In the genomic region with DNA sequence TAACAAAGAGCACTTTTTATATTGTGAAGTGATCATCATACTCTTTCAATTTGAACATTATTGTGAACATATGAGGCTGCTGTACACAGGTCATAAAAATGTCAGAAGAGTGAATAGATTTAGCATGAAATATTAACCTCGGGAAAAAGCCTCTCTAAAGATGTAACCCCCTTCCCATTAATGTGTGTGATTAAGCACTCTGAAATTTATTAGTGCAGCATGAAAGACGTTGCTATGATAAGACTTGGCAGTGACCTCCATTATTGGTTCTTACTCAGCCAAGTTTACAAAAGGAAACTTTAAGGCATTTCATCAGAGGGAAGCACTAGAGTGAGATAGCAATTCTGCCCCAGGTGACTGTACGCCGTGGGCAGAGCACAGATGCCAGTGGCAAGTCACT, we compare ENCODE assay signal across 29 cellular contexts.
DNase-seq lines count a peak whose midpoint lies in the region; ATAC-seq and TF ChIP-seq lines count a peak whose summit lies in the region.
"Had no signal": no experiment of that assay in that cellular context is flagged by ENCODE, and none has a peak within 500 bp of the region (broad histone marks: within the 10 kb centered on the region; RNA-seq: fewer than 3 reads in every experiment).

No MANE protein-coding gene starts in this region.

- peak; percentile 11 for DNase-seq in MCF 10A (ENCODE audit: unreplicated experiment)
- no peak for DNase-seq in breast epithelium (ENCODE audit: low spot score in 2 of 2)
- peak; percentile 27 for DNase-seq in foreskin melanocyte
- DNase-seq in MM.1S, result no peak
- DNase-seq in left colon, result no peak
- no peak for DNase-seq in trophoblast cell
- DNase-seq in GM19240 (ENCODE audit: insufficient read length, low spot score), result no peak
- DNase-seq: activated CD4-positive, alpha-beta T cell treated with anti-CD3 and anti-CD28 coated beads for 4 hours; activated CD8-positive, alpha-beta memory T cell treated with anti-CD3 and anti-CD28 coated beads for 24 hours; activated gamma-delta T cell treated with Interleukin-2 at 50 U/mL for 16 hours; activated naive CD8-positive, alpha-beta T cell treated with anti-CD3 and anti-CD28 coated beads, Interleukin-2, amount 50 U/mL, for 24 hours; activated T-cell treated with anti-CD3 and anti-CD28 coated beads, Interleukin-2, amount 50 U/mL, for 1 hour; cortex of kidney; DND-41; Karpas-422; mesendoderm; naive B cell; NCI-H1048; NCI-H2107; NCI-H510A; NK-92 treated with Interleukin-12 subunit alpha and Interleukin-12 subunit beta, amount 100 ng/mL, for 24 hours; nucleus accumbens; stimulated activated CD4-positive, alpha-beta T cell treated with anti-CD3 and anti-CD28 coated beads, Interleukin-1b, Interleukin-23, amount 100 ng/mL, for 48 hours; T-helper 1 cell had no signal

- no peaks in the 10 kb centered on the region for H4K20me1 ChIP-seq in MM.1S (ENCODE audit: insufficient read depth, low read length)
- H4K20me1 ChIP-seq: BLaER1 had no signal

- TF ChIP-seq POLR2A in breast epithelium (IDR thresholded peaks at IDR 0.05), result no peak

- H3K9me3 ChIP-seq in breast epithelium, result peaks cover 4 to 8% of the 10 kb centered on the region in 2 donors
- H3K9me3 ChIP-seq in MM.1S (replicated peaks; ENCODE audit: insufficient read depth, low read length), result no peaks in the 10 kb centered on the region
- H3K9me3 ChIP-seq in trophoblast cell (ENCODE audit: insufficient read depth, low read depth, low read length), result peaks cover 2% of the 10 kb centered on the region

- no peak overlapping the region for H3K27ac Mint-ChIP-seq in MCF 10A (ENCODE audit: low read depth, unreplicated experiment)
- H3K27ac Mint-ChIP-seq: activated naive CD8-positive, alpha-beta T cell treated with anti-CD3 and anti-CD28 coated beads, Interleukin-2, amount 50 U/mL, for 24 hours; naive B cell had no signal

- H2AK5ac ChIP-seq in trophoblast cell (ENCODE audit: low read length), result no peak overlapping the region

- no CpG with 5 or more reads among the region's 4 CpGs for WGBS in trophoblast cell (ENCODE audit: extremely low coverage, insufficient coverage, insufficient read length)

- no peak overlapping the region for H3K4me3 Mint-ChIP-seq in MCF 10A (ENCODE audit: unreplicated experiment)
- H3K4me3 Mint-ChIP-seq: activated naive CD8-positive, alpha-beta T cell treated with anti-CD3 and anti-CD28 coated beads, Interleukin-2, amount 50 U/mL, for 24 hours; naive B cell had no signal

- no peak overlapping the region for H3K14ac ChIP-seq in trophoblast cell (ENCODE audit: low read length)

- no TSS peak for BruUV-seq in MCF 10A (replicated peaks; lab: Mats Ljungman, UMichigan)

- H3K36me3 ChIP-seq in breast epithelium (no peaks in the 10 kb centered on the region), MM.1S (replicated peaks; ENCODE audit: insufficient read depth, low read length) (no peaks in the 10 kb centered on the region), trophoblast cell (ENCODE audit: control insufficient read depth in 1 of 2, insufficient read depth in 2 of 2, low read length in 2 of 2) (no peaks in the 10 kb centered on the region)
- H3K36me3 ChIP-seq: BLaER1 had no signal

- no peak overlapping the region for H4K8ac ChIP-seq in trophoblast cell (ENCODE audit: low read depth, low read length)

- no peaks in the 10 kb centered on the region for H3F3A ChIP-seq in MM.1S (ENCODE audit: insufficient read depth, low read length)

- H3K9ac ChIP-seq in MM.1S (ENCODE audit: low read length) (no peak overlapping the region), trophoblast cell (ENCODE audit: low read length) (no peak overlapping the region)
- H3K9ac ChIP-seq: BLaER1 had no signal

- H3K27me3 Mint-ChIP-seq in MCF 10A (ENCODE audit: insufficient read depth, unreplicated experiment), result no peaks in the 10 kb centered on the region

- POLR2A ChIA-PET in MCF 10A (lab: Yijun Ruan, JAX), result interaction anchor here (1.0 kb wide), 1 partner anchor 47 kb away, joined by 3 read pairs; no protein-coding TSS in a partner anchor

- CTCF ChIA-PET in MCF 10A (lab: Yijun Ruan, JAX), result interaction anchor here (1.3 kb wide), 1 partner anchor 10 kb away, joined by 7 read pairs; no protein-coding TSS in a partner anchor

- H3K4me1 ChIP-seq in breast epithelium, result peaks cover 0 to 3% of the 10 kb centered on the region in 2 donors
- H3K4me1 ChIP-seq in MM.1S (ENCODE audit: low read length), result no peaks in the 10 kb centered on the region
- no peaks in the 10 kb centered on the region for H3K4me1 ChIP-seq in trophoblast cell (ENCODE audit: control insufficient read depth in 1 of 2, insufficient read depth in 2 of 2, low read length in 2 of 2)
- H3K4me1 ChIP-seq: BLaER1 had no signal

- H3K9me3 Mint-ChIP-seq in MCF 10A (ENCODE audit: unreplicated experiment), result no peaks in the 10 kb centered on the region

- H3K27ac ChIP-seq in breast epithelium (no peak overlapping the region), VCaP (peak overlapping the region; percentile 49), MM.1S (ENCODE audit: low read length) (no peak overlapping the region), trophoblast cell (ENCODE audit: low read depth, low read length) (no peak overlapping the region)
- H3K27ac ChIP-seq: BLaER1, skin epidermis had no signal

- H3K9me2 ChIP-seq in MM.1S (replicated peaks; ENCODE audit: insufficient read depth, low read length), result no peaks in the 10 kb centered on the region

- no peak overlapping the region for H3K4ac ChIP-seq in trophoblast cell (ENCODE audit: low read depth, low read length)

- intact Hi-C loops in MCF 10A (cut with micrococcal nuclease) (no loop called here), breast epithelium (cut with DNase I; ENCODE audit: low total_unique reads) (no loop called here), left colon (cut with DNase I, micrococcal nuclease) (no loop called here)

- H3K27me3 ChIP-seq in breast epithelium, result no peaks in the 10 kb centered on the region
- no peaks in the 10 kb centered on the region for H3K27me3 ChIP-seq in MM.1S (replicated peaks; ENCODE audit: insufficient read depth, low read length)
- H3K27me3 ChIP-seq in trophoblast cell (ENCODE audit: insufficient read depth, low read length), result no peaks in the 10 kb centered on the region
- H3K27me3 ChIP-seq: BLaER1 had no signal

- H3K79me2 ChIP-seq in MM.1S (ENCODE audit: low read length) (no peaks in the 10 kb centered on the region), trophoblast cell (ENCODE audit: control insufficient read depth, insufficient read depth, low read length, poor library complexity) (no peaks in the 10 kb centered on the region)

- H3K4me3 ChIP-seq in breast epithelium (no peak overlapping the region), MM.1S (ENCODE audit: low read length) (no peak overlapping the region), trophoblast cell (ENCODE audit: low read depth, low read length) (no peak overlapping the region)
- H3K4me3 ChIP-seq: BLaER1, skin epidermis had no signal

- TF ChIP-seq CTCF in MCF 10A (IDR thresholded peaks at IDR 0.05; ENCODE audit: unreplicated experiment) (no peak), breast epithelium (IDR thresholded peaks at IDR 0.05) (no peak), VCaP (conservative IDR thresholded peaks at IDR 0.05) (no peak), MM.1S (IDR thresholded peaks at IDR 0.05; ENCODE audit: low read length) (no peak)

- H2BK120ac ChIP-seq in trophoblast cell (ENCODE audit: insufficient read depth, low read length, poor library complexity), result no peak overlapping the region

- H4K12ac ChIP-seq in trophoblast cell (ENCODE audit: low read depth, low read length), result no peak overlapping the region

- H3K18ac ChIP-seq in trophoblast cell (ENCODE audit: low read length), result no peak overlapping the region

- H3K4me2 ChIP-seq in MM.1S (ENCODE audit: low read depth, low read length), result no peak overlapping the region
- H3K4me2 ChIP-seq in trophoblast cell (ENCODE audit: low read length), result no peak overlapping the region
- H3K4me2 ChIP-seq: BLaER1 had no signal

- ATAC-seq in left colon, result no peak
- ATAC-seq: activated naive CD8-positive, alpha-beta T cell treated with anti-CD3 and anti-CD28 coated beads, Interleukin-2, amount 50 U/mL, for 24 hours; left lobe of liver; Panc1 had no signal

- no peaks in the 10 kb centered on the region for H3K36me3 Mint-ChIP-seq in MCF 10A (ENCODE audit: insufficient read depth, unreplicated experiment)
- H3K36me3 Mint-ChIP-seq: naive B cell had no signal

- H2AFZ ChIP-seq in MM.1S (ENCODE audit: low read length) (no peak overlapping the region), trophoblast cell (ENCODE audit: insufficient read depth, low read length, poor library complexity) (no peak overlapping the region)

- H3K4me1 Mint-ChIP-seq in MCF 10A (ENCODE audit: insufficient read depth, unreplicated experiment), result peaks cover 7% of the 10 kb centered on the region
- H3K4me1 Mint-ChIP-seq: activated naive CD8-positive, alpha-beta T cell treated with anti-CD3 and anti-CD28 coated beads, Interleukin-2, amount 50 U/mL, for 24 hours; naive B cell had no signal

- H3K23ac ChIP-seq in trophoblast cell (ENCODE audit: low read length), result no peak overlapping the region

- H2BK5ac ChIP-seq in trophoblast cell (ENCODE audit: low read depth, low read length, poor library complexity), result no peak overlapping the region

- H2BK12ac ChIP-seq in trophoblast cell (ENCODE audit: low read length), result no peak overlapping the region

- no peaks in the 10 kb centered on the region for H3K79me1 ChIP-seq in trophoblast cell (ENCODE audit: low read length)

- H4K91ac ChIP-seq in trophoblast cell (ENCODE audit: low read depth, low read length), result no peak overlapping the region

Comparison
In these comparisons a context has a peak if more than half of its experiments do, and no peak if none do; other contexts are left out.
1. DNase-seq: peak in MCF 10A (single experiment) and foreskin melanocyte (single experiment); none in breast epithelium (0 of 2), MM.1S (single experiment), left colon (0 of 2), trophoblast cell (0 of 2) and GM19240 (single experiment).